Comparison of ENCODE assay signal across 1 cellular context in the genomic region with DNA sequence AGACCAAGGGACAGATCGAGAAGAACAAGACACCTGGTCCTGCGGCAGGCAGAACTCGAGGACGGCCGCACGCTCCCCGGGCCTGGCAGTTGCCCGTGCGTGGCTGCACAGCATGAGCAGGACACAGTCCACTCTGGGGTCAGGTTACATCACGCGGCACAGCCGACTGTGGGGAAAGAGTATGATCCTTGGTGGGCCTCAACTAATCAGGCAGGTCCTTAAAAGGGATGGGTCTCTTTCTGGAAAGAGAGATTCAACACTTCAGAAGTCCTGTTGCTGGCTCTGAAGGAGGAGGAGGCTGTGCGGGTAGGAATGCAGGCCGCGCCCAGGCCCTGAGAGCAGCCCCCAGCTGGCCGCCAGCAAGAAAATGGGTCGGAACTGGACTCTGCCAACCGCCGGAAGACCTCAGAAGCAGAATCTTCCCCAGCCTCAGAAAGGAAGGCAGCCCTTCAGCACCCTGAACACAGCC.
TF ChIP-seq lines count a peak whose summit lies in the region.

No MANE protein-coding gene starts in this region.

TF ChIP-seq in HepG2, 621 proteins besides CTCF, POLR2A, EP300 and RAD21:
- TF ChIP-seq MAFG (CRISPR knock-in tag; IDR thresholded peaks at IDR 0.05), result no peak
- TF ChIP-seq ZNF768 (CRISPR knock-in tag; IDR thresholded peaks at IDR 0.05), result 0 out of 2 replicates have a peak, but pooled peaks have one; percentile 24
